In genomic region chr21:45200596-45201296, GRCh38 we compare ENCODE assay signal across 1 cellular context.
TF ChIP-seq lines count a peak whose summit lies in the region.

No MANE protein-coding gene starts in this region.

TF ChIP-seq in IMR-90, 13 proteins besides CTCF, POLR2A, EP300 and RAD21 (continued from another document):
- TF ChIP-seq USF2 (IDR thresholded peaks at IDR 0.05; ENCODE audit: low read depth, low read length) (no peak), MAFK (IDR thresholded peaks at IDR 0.05; ENCODE audit: low read depth, low read length) (no peak), MAZ (IDR thresholded peaks at IDR 0.05; ENCODE audit: borderline replicate concordance, low read depth, low read length) (no peak), NFE2L2 (IDR thresholded peaks at IDR 0.05; ENCODE audit: low read depth, low read length) (no peak), RFX5 (IDR thresholded peaks at IDR 0.05; ENCODE audit: low read depth, low read length) (no peak), MXI1 (IDR thresholded peaks at IDR 0.05; ENCODE audit: borderline replicate concordance, low read depth, low read length) (no peak), CHD1 (IDR thresholded peaks at IDR 0.05; ENCODE audit: low read depth, low read length) (no peak), RCOR1 (IDR thresholded peaks at IDR 0.05; ENCODE audit: insufficient replicate concordance, low read length) (no peak), CEBPB (IDR thresholded peaks at IDR 0.05; ENCODE audit: low read depth, low read length) (no peak), ELK1 (IDR thresholded peaks at IDR 0.05; ENCODE audit: borderline replicate concordance, low read depth, low read length) (no peak), BHLHE40 (IDR thresholded peaks at IDR 0.05; ENCODE audit: low read depth, low read length) (no peak)
TF ChIP-seq in IMR-90: peak in this region for 0.
